10 cellular contexts compared by ENCODE assay signal in genomic region chr5:76787237-76787636, GRCh38. TPM values are rescaled to one million over a fixed set of nuclear protein-coding genes. Genes with fewer than 3 reads are reported as not detected.
DNase-seq lines count a peak whose midpoint lies in the region; ATAC-seq and TF ChIP-seq lines count a peak whose summit lies in the region.
"Had no signal": no experiment of that assay in that cellular context is flagged by ENCODE, and none has a peak within 500 bp of the region (broad histone marks: within the 10 kb centered on the region; RNA-seq: fewer than 3 reads in every experiment).

No MANE protein-coding gene starts in this region.

- H3K4me1 ChIP-seq in HUES48 (ENCODE audit: control insufficient read depth, insufficient read depth, low read length) (peaks cover 13% of the 10 kb centered on the region), gastroesophageal sphincter (peaks cover 0 to 37% (median 11%) of the 10 kb centered on the region in 3 donors), gastrocnemius medialis (peaks cover 4% of the 10 kb centered on the region in 2 donors)

- TF ChIP-seq CTCF in gastroesophageal sphincter (IDR thresholded peaks at IDR 0.05): no peak
- TF ChIP-seq CTCF in gastrocnemius medialis (IDR thresholded peaks at IDR 0.05 in 4 of 5, conservative IDR thresholded peaks at IDR 0.05 in 1 of 5): no peak

- intact Hi-C loops in gastrocnemius medialis (cut with DNase I; ENCODE audit: low total_unique reads): loop anchor here (10.0 kb wide), 1 partner anchor 72 kb away; the partner anchor contains the start of gene F2R

- H3K36me3 Mint-ChIP-seq in T-helper 17 cell (ENCODE audit: low read depth): no peaks in the 10 kb centered on the region

- peaks cover 8% of the 10 kb centered on the region for H3K4me1 Mint-ChIP-seq in T-helper 17 cell

- H3K9me3 ChIP-seq in HUES48 (ENCODE audit: control insufficient read depth, insufficient read depth, low read length) (no peaks in the 10 kb centered on the region; the same call in 1 of the 2 replicates), gastroesophageal sphincter (no peaks in the 10 kb centered on the region), gastrocnemius medialis (no peaks in the 10 kb centered on the region), T-helper 17 cell (ENCODE audit: control insufficient read depth, low read length, poor library complexity, severe bottlenecking) (no peaks in the 10 kb centered on the region)

- H3K36me3 ChIP-seq in HUES48 (ENCODE audit: control insufficient read depth, insufficient read depth, low read length): no peaks in the 10 kb centered on the region
- no peaks in the 10 kb centered on the region for H3K36me3 ChIP-seq in gastroesophageal sphincter
- H3K36me3 ChIP-seq in gastrocnemius medialis: no peaks in the 10 kb centered on the region

- H3K27me3 ChIP-seq in HUES48 (ENCODE audit: control insufficient read depth, insufficient read depth, low read length): no peaks in the 10 kb centered on the region
- no peaks in the 10 kb centered on the region for H3K27me3 ChIP-seq in gastroesophageal sphincter
- H3K27me3 ChIP-seq in gastrocnemius medialis: no peaks in the 10 kb centered on the region

- H3K27ac Mint-ChIP-seq in T-helper 17 cell: no peak overlapping the region

- TF ChIP-seq EP300 in gastroesophageal sphincter (IDR thresholded peaks at IDR 0.05): no peak

- H3K27ac ChIP-seq in HUES48 (ENCODE audit: low read depth, low read length): peak overlapping the region; percentile 24
- peak overlapping the region in 3 of 4 donors; percentile 43 to 54 (median 47) for H3K27ac ChIP-seq in gastroesophageal sphincter
- peak overlapping the region in 3 of 4 donors; percentile 33 to 61 (median 48) for H3K27ac ChIP-seq in gastrocnemius medialis

- ATAC-seq in gastroesophageal sphincter: peak; percentile 70
- peak; percentile 79 for ATAC-seq in gastrocnemius medialis
- ATAC-seq in T-helper 17 cell: no peak

- in situ Hi-C loops in gastrocnemius medialis (cut with MboI; ENCODE audit: low sequenced_read_pairs in 4 of 4): no loop called here

- no peak overlapping the region for H3K9ac ChIP-seq in HUES48 (ENCODE audit: low read depth, low read length)

- TF ChIP-seq POLR2A in gastroesophageal sphincter (IDR thresholded peaks at IDR 0.05) (no peak), gastrocnemius medialis (IDR thresholded peaks at IDR 0.05) (no peak)

- peaks cover 4% of the 10 kb centered on the region for H3K27me3 Mint-ChIP-seq in T-helper 17 cell

- peak; percentile 16 for DNase-seq in T1000 (lab: John Stamatoyannopoulos, UW)
- DNase-seq in gastrocnemius medialis: peak; percentile 25 to 57
- no peak for DNase-seq in cerebellum (ENCODE audit: low spot score)
- DNase-seq in hepatic stellate cell (ENCODE audit: low spot score): no peak
- no peak for DNase-seq in T-helper 17 cell
- no peak for DNase-seq in midbrain (lab: John Stamatoyannopoulos, UW)
- DNase-seq: erythroblast, nucleus accumbens had no signal

- no peak overlapping the region for H3K4me3 Mint-ChIP-seq in T-helper 17 cell

- H3K4me3 ChIP-seq in HUES48 (ENCODE audit: low read depth, low read length) (no peak overlapping the region), gastroesophageal sphincter (no peak overlapping the region), gastrocnemius medialis (no peak overlapping the region)

- WGBS in gastroesophageal sphincter (ENCODE audit: low coverage in 1 of 2), 2 donors: 22 to 31% methylated on average over 2 of the region's 2 CpGs

RNA-seq across cellular contexts. Expression of gene F2RL1, which starts 31.6 kb away (rescaled TPM):
- total RNA-seq in gastroesophageal sphincter (1 to 10 TPM in 1 of 4 donors, under 1 TPM in 2, not detected in 1; 0.50 to 3.4 (median 0.81) TPM), gastrocnemius medialis (under 1 TPM in 2 of 4 donors, not detected in 2; 0.20 to 0.46 TPM), cerebellum (1.2 TPM), T-helper 17 cell (1 to 10 TPM in 1 of 2 donors, under 1 TPM in 1; 0.94 to 1.1 TPM)

Comparison
In these comparisons a context has a peak if more than half of its experiments do, and no peak if none do; other contexts are left out.
1. DNase-seq: peak in T1000 (single experiment) and gastrocnemius medialis (2 of 2); none in cerebellum (single experiment), hepatic stellate cell (single experiment), T-helper 17 cell (0 of 3) and midbrain (single experiment).
2. Peak in every context shown above with its lines, with median percentiles within 50 percentile points of each other: H3K27ac ChIP-seq.